ENCODE assay signal across 42 cellular contexts in genomic region chr1:152247316-152247715, GRCh38. TPM values are rescaled to one million over a fixed set of nuclear protein-coding genes. Genes with fewer than 3 reads are reported as not detected.
"Had no signal": no experiment of that assay in that cellular context is flagged by ENCODE, and none has a peak within 500 bp of the region (broad histone marks: within the 10 kb centered on the region; RNA-seq: fewer than 3 reads in every experiment).

No MANE protein-coding gene starts in this region.

- H3K27ac Mint-ChIP-seq: activated naive CD4-positive, alpha-beta T cell treated with anti-CD3 and anti-CD28 coated beads for 36 hours; activated naive CD4-positive, alpha-beta T cell treated with anti-CD3 and anti-CD28 coated beads, Interleukin-2, amount 10 ng/mL, durations not matched to agents 7 days and 5 days; activated naive CD4-positive, alpha-beta T cell treated with anti-CD3 and anti-CD28 coated beads, Interleukin-2, amount 50 U/mL, for 24 hours; activated naive CD4-positive, alpha-beta T cell treated with anti-CD3 and anti-CD28 coated beads, Interleukin-2, amount 50 U/mL, for 72 hours; activated naive CD8-positive, alpha-beta T cell; activated naive CD8-positive, alpha-beta T cell treated with anti-CD3 and anti-CD28 coated beads for 36 hours; activated naive CD8-positive, alpha-beta T cell treated with anti-CD3 and anti-CD28 coated beads, Interleukin-2, amount 10 ng/mL, durations not matched to agents 7 days and 5 days; activated naive CD8-positive, alpha-beta T cell treated with anti-CD3 and anti-CD28 coated beads, Interleukin-2, amount 50 U/mL, for 24 hours; activated T-cell treated with anti-CD3 and anti-CD28 coated beads, Interleukin-2, amount 50 U/mL, for 24 hours; activated T-cell treated with anti-CD3 and anti-CD28 coated beads, Interleukin-2, amount 50 U/mL, for 72 hours; activated T-helper 1 cell treated with anti-CD3 and anti-CD28 coated beads, Interleukin-12 subunit alpha, Interleukin-12 subunit beta, Interleukin-2, Interleukin-4 antibody, amounts not matched to agents 30 ng/mL and 10 ng/mL and 1 ng/mL, durations not matched to agents 14 hours and 24 hours and 36 hours; activated T-helper 17 cell treated with anti-CD3 and anti-CD28 coated beads, Interleukin-2, amount 50 U/mL, for 72 hours; activated T-helper 2 cell treated with anti-CD3 and anti-CD28 coated beads, Interferon-gamma antibody, Interleukin-2, Interleukin-4, amounts not matched to agents 10 μg/mL and 5 μg/mL and 100 μg/mL, durations not matched to agents 14 hours and 24 hours and 36 hours; brain had no signal

- H3K4me3 Mint-ChIP-seq: activated naive CD4-positive, alpha-beta T cell treated with anti-CD3 and anti-CD28 coated beads for 36 hours; activated naive CD4-positive, alpha-beta T cell treated with anti-CD3 and anti-CD28 coated beads, Interleukin-2, amount 10 ng/mL, durations not matched to agents 7 days and 5 days; activated naive CD4-positive, alpha-beta T cell treated with anti-CD3 and anti-CD28 coated beads, Interleukin-2, amount 50 U/mL, for 24 hours; activated naive CD8-positive, alpha-beta T cell; activated naive CD8-positive, alpha-beta T cell treated with anti-CD3 and anti-CD28 coated beads for 36 hours; activated naive CD8-positive, alpha-beta T cell treated with anti-CD3 and anti-CD28 coated beads, Interleukin-2, amount 10 ng/mL, durations not matched to agents 7 days and 5 days; activated naive CD8-positive, alpha-beta T cell treated with anti-CD3 and anti-CD28 coated beads, Interleukin-2, amount 50 U/mL, for 24 hours; activated T-cell treated with anti-CD3 and anti-CD28 coated beads, Interleukin-2, amount 50 U/mL, for 24 hours; activated T-cell treated with anti-CD3 and anti-CD28 coated beads, Interleukin-2, amount 50 U/mL, for 4 hours; activated T-cell treated with anti-CD3 and anti-CD28 coated beads, Interleukin-2, amount 50 U/mL, for 72 hours; activated T-helper 1 cell treated with anti-CD3 and anti-CD28 coated beads, Interleukin-12 subunit alpha, Interleukin-12 subunit beta, Interleukin-2, Interleukin-4 antibody, amounts not matched to agents 30 ng/mL and 10 ng/mL and 1 ng/mL, durations not matched to agents 14 hours and 24 hours and 36 hours; activated T-helper 17 cell treated with anti-CD3 and anti-CD28 coated beads, Interleukin-2, amount 50 U/mL, for 72 hours; brain; central memory CD8-positive, alpha-beta T cell had no signal

- FAIRE-seq: bronchial epithelial cell had no signal

- H3K9me3 ChIP-seq: ascending aorta, body of pancreas, breast epithelium had no signal

- DNase-seq: activated effector memory CD4-positive, alpha-beta T cell treated with anti-CD3 and anti-CD28 coated beads, Interleukin-2, amount 50 U/mL, for 16 hours; activated effector memory CD4-positive, alpha-beta T cell treated with Interleukin-2 at 50 U/mL for 16 hours; activated gamma-delta T cell; activated gamma-delta T cell treated with Interleukin-2 at 50 U/mL for 16 hours; activated naive CD4-positive, alpha-beta T cell; activated naive CD4-positive, alpha-beta T cell treated with anti-CD3 and anti-CD28 coated beads for 36 hours; activated naive CD4-positive, alpha-beta T cell treated with anti-CD3 and anti-CD28 coated beads, Interleukin-2, amount 10 ng/mL, durations not matched to agents 7 days and 5 days; activated naive CD4-positive, alpha-beta T cell treated with anti-CD3 and anti-CD28 coated beads, Interleukin-2, amount 50 U/mL, for 16 hours; activated naive CD4-positive, alpha-beta T cell treated with Interleukin-2 at 50 U/mL for 16 hours; activated naive CD8-positive, alpha-beta T cell treated with anti-CD3 and anti-CD28 coated beads for 36 hours; activated naive CD8-positive, alpha-beta T cell treated with anti-CD3 and anti-CD28 coated beads, Interleukin-2, amount 10 ng/mL, durations not matched to agents 7 days and 5 days; activated naive CD8-positive, alpha-beta T cell treated with anti-CD3 and anti-CD28 coated beads, Interleukin-2, amount 50 U/mL, for 24 hours; activated T-cell treated with anti-CD3 and anti-CD28 coated beads for 4 hours; activated T-cell treated with anti-CD3 and anti-CD28 coated beads, Interleukin-2, amount 50 U/mL, for 1 hour; activated T-cell treated with anti-CD3 and anti-CD28 coated beads, Interleukin-2, amount 50 U/mL, for 24 hours; activated T-cell treated with anti-CD3 and anti-CD28 coated beads, Interleukin-2, amount 50 U/mL, for 4 hours; activated T-cell treated with anti-CD3 and anti-CD28 coated beads, Interleukin-2, amount 50 U/mL, for 48 hours; activated T-cell treated with anti-CD3 and anti-CD28 coated beads, Interleukin-2, amount 50 U/mL, for 72 hours; adrenal gland; amniotic stem cell; amygdala; anterior cingulate cortex; aorta; body of pancreas; brain microvascular endothelial cell; caudate nucleus; central memory CD4-positive, alpha-beta T cell had no signal

- H3K9me3 Mint-ChIP-seq: activated naive CD4-positive, alpha-beta T cell treated with anti-CD3 and anti-CD28 coated beads for 36 hours; activated naive CD4-positive, alpha-beta T cell treated with anti-CD3 and anti-CD28 coated beads, Interleukin-2, amount 10 ng/mL, durations not matched to agents 7 days and 5 days; activated naive CD4-positive, alpha-beta T cell treated with anti-CD3 and anti-CD28 coated beads, Interleukin-2, amount 50 U/mL, for 24 hours; activated naive CD4-positive, alpha-beta T cell treated with anti-CD3 and anti-CD28 coated beads, Interleukin-2, amount 50 U/mL, for 72 hours; activated naive CD8-positive, alpha-beta T cell treated with anti-CD3 and anti-CD28 coated beads for 36 hours; activated naive CD8-positive, alpha-beta T cell treated with anti-CD3 and anti-CD28 coated beads, Interleukin-2, amount 10 ng/mL, durations not matched to agents 7 days and 5 days; activated naive CD8-positive, alpha-beta T cell treated with anti-CD3 and anti-CD28 coated beads, Interleukin-2, amount 50 U/mL, for 24 hours; activated T-cell treated with anti-CD3 and anti-CD28 coated beads, Interleukin-2, amount 50 U/mL, for 24 hours; activated T-cell treated with anti-CD3 and anti-CD28 coated beads, Interleukin-2, amount 50 U/mL, for 4 hours; activated T-cell treated with anti-CD3 and anti-CD28 coated beads, Interleukin-2, amount 50 U/mL, for 72 hours; activated T-helper 1 cell treated with anti-CD3 and anti-CD28 coated beads, Interleukin-12 subunit alpha, Interleukin-12 subunit beta, Interleukin-2, Interleukin-4 antibody, amounts not matched to agents 30 ng/mL and 10 ng/mL and 1 ng/mL, durations not matched to agents 14 hours and 24 hours and 36 hours; activated T-helper 2 cell treated with anti-CD3 and anti-CD28 coated beads, Interferon-gamma antibody, Interleukin-2, Interleukin-4, amounts not matched to agents 10 μg/mL and 5 μg/mL and 100 μg/mL, durations not matched to agents 14 hours and 24 hours and 36 hours; central memory CD8-positive, alpha-beta T cell had no signal

- H3K4me1 ChIP-seq: adrenal gland, ascending aorta, body of pancreas, breast epithelium had no signal

- H3K27ac ChIP-seq: adrenal gland, ascending aorta, body of pancreas, brain microvascular endothelial cell, breast epithelium, cardiac muscle cell had no signal

- H3K4me1 Mint-ChIP-seq: activated naive CD4-positive, alpha-beta T cell treated with anti-CD3 and anti-CD28 coated beads, Interleukin-2, amount 10 ng/mL, durations not matched to agents 7 days and 5 days; activated naive CD4-positive, alpha-beta T cell treated with anti-CD3 and anti-CD28 coated beads, Interleukin-2, amount 50 U/mL, for 24 hours; activated naive CD8-positive, alpha-beta T cell treated with anti-CD3 and anti-CD28 coated beads for 36 hours; activated naive CD8-positive, alpha-beta T cell treated with anti-CD3 and anti-CD28 coated beads, Interleukin-2, amount 10 ng/mL, durations not matched to agents 7 days and 5 days; activated naive CD8-positive, alpha-beta T cell treated with anti-CD3 and anti-CD28 coated beads, Interleukin-2, amount 50 U/mL, for 24 hours; activated T-helper 17 cell treated with anti-CD3 and anti-CD28 coated beads, Interleukin-2, amount 50 U/mL, for 72 hours; brain; central memory CD8-positive, alpha-beta T cell had no signal

- H3K4me3 ChIP-seq: adrenal gland, ascending aorta, body of pancreas, breast epithelium, cardiac muscle cell had no signal

- H3K36me3 Mint-ChIP-seq: activated naive CD4-positive, alpha-beta T cell treated with anti-CD3 and anti-CD28 coated beads, Interleukin-2, amount 10 ng/mL, durations not matched to agents 7 days and 5 days; activated naive CD4-positive, alpha-beta T cell treated with anti-CD3 and anti-CD28 coated beads, Interleukin-2, amount 50 U/mL, for 24 hours; activated naive CD4-positive, alpha-beta T cell treated with anti-CD3 and anti-CD28 coated beads, Interleukin-2, amount 50 U/mL, for 72 hours; activated naive CD8-positive, alpha-beta T cell; activated naive CD8-positive, alpha-beta T cell treated with anti-CD3 and anti-CD28 coated beads for 36 hours; activated naive CD8-positive, alpha-beta T cell treated with anti-CD3 and anti-CD28 coated beads, Interleukin-2, amount 10 ng/mL, durations not matched to agents 7 days and 5 days; brain had no signal

- H3K27me3 ChIP-seq: adrenal gland, ascending aorta, body of pancreas, brain microvascular endothelial cell, breast epithelium, cardiac muscle cell had no signal

- H3K36me3 ChIP-seq: adrenal gland, ascending aorta, brain microvascular endothelial cell, breast epithelium, cardiac muscle cell had no signal

- H3K27me3 Mint-ChIP-seq: activated naive CD4-positive, alpha-beta T cell treated with anti-CD3 and anti-CD28 coated beads, Interleukin-2, amount 10 ng/mL, durations not matched to agents 7 days and 5 days; activated naive CD8-positive, alpha-beta T cell treated with anti-CD3 and anti-CD28 coated beads for 36 hours; activated naive CD8-positive, alpha-beta T cell treated with anti-CD3 and anti-CD28 coated beads, Interleukin-2, amount 10 ng/mL, durations not matched to agents 7 days and 5 days; brain had no signal

RNA-seq across cellular contexts. Expression of gene HRNR, which starts 23.3 kb away (rescaled TPM):
- total RNA-seq: activated naive CD4-positive, alpha-beta T cell treated with anti-CD3 and anti-CD28 coated beads for 36 hours; activated naive CD4-positive, alpha-beta T cell treated with anti-CD3 and anti-CD28 coated beads, Interleukin-2, amount 50 U/mL, for 72 hours; activated naive CD8-positive, alpha-beta T cell treated with anti-CD3 and anti-CD28 coated beads for 36 hours; activated naive CD8-positive, alpha-beta T cell treated with anti-CD3 and anti-CD28 coated beads, Interleukin-2, amount 10 ng/mL, durations not matched to agents 7 days and 5 days; activated T-cell treated with anti-CD3 and anti-CD28 coated beads, Interleukin-2, amount 50 U/mL, for 4 hours; activated T-cell treated with anti-CD3 and anti-CD28 coated beads, Interleukin-2, amount 50 U/mL, for 72 hours; activated T-helper 1 cell treated with anti-CD3 and anti-CD28 coated beads, Interleukin-12 subunit alpha, Interleukin-12 subunit beta, Interleukin-2, Interleukin-4 antibody, amounts not matched to agents 30 ng/mL and 10 ng/mL and 1 ng/mL, durations not matched to agents 14 hours and 24 hours and 36 hours; activated T-helper 17 cell treated with anti-CD3 and anti-CD28 coated beads, Interleukin-2, amount 50 U/mL, for 72 hours; activated T-helper 2 cell treated with anti-CD3 and anti-CD28 coated beads, Interferon-gamma antibody, Interleukin-2, Interleukin-4, amounts not matched to agents 10 μg/mL and 5 μg/mL and 100 μg/mL, durations not matched to agents 14 hours and 24 hours and 36 hours; adrenal gland; aorta; ascending aorta; body of pancreas; breast epithelium; cardiac muscle cell; cardiac septum; cerebellum; chondrocyte had no signal
- polyA plus RNA-seq: aorta, cardiac muscle cell had no signal
